8 cellular contexts compared by ENCODE assay signal in genomic region chr11:59615132-59615636, GRCh38. TPM values are rescaled to one million over a fixed set of nuclear protein-coding genes. Genes with fewer than 3 reads are reported as not detected.
DNase-seq lines count a peak whose midpoint lies in the region; ATAC-seq and TF ChIP-seq lines count a peak whose summit lies in the region.

No MANE protein-coding gene starts in this region.

- ATAC-seq in HG02852 (IDR thresholded peaks at IDR 0.05; ENCODE audit: unreplicated experiment) (peak; percentile 11), GM21786 (IDR thresholded peaks at IDR 0.05; ENCODE audit: unreplicated experiment) (no peak)

- peak overlapping the region; percentile 72 for H3K27ac Mint-ChIP-seq in nephron progenitor cell
- H3K27ac Mint-ChIP-seq in stimulated activated naive CD8-positive, alpha-beta T cell treated with anti-CD3 and anti-CD28 coated beads, Interleukin-15, Interleukin-2, amounts not matched to agents 100 ng/mL and 50 ng/mL, for 24 hours: peak overlapping the region; percentile 96

- WGBS in esophagus squamous epithelium, 2 donors: 0% methylated on average over 1 to 6 of the region's 51 CpGs

- H3K4me1 ChIP-seq in esophagus squamous epithelium: peaks cover 25 to 55% (median 36%) of the 10 kb centered on the region in 3 donors

- TF ChIP-seq POLR2A in esophagus squamous epithelium (IDR thresholded peaks at IDR 0.05): no peak

- peak overlapping the region; percentile 95 for H3K4me3 Mint-ChIP-seq in nephron progenitor cell
- H3K4me3 Mint-ChIP-seq in stimulated activated naive CD8-positive, alpha-beta T cell treated with anti-CD3 and anti-CD28 coated beads, Interleukin-15, Interleukin-2, amounts not matched to agents 100 ng/mL and 50 ng/mL, for 24 hours: peak overlapping the region; percentile 95

- H3K9me3 Mint-ChIP-seq in nephron progenitor cell: no peaks in the 10 kb centered on the region
- no peaks in the 10 kb centered on the region for H3K9me3 Mint-ChIP-seq in stimulated activated naive CD8-positive, alpha-beta T cell treated with anti-CD3 and anti-CD28 coated beads, Interleukin-15, Interleukin-2, amounts not matched to agents 100 ng/mL and 50 ng/mL, for 24 hours

- in situ Hi-C loops in GM13977 (cut with MboI; ENCODE audit: low pct_unique_long_range_greater_than_20kb, low sequenced_read_pairs, unreplicated experiment): no loop called here

- H3K27ac ChIP-seq in esophagus squamous epithelium: peak overlapping the region; percentile 90 to 98 (median 98)

- DNase-seq in GM13977 (ENCODE audit: low spot score): peak; percentile 50
- DNase-seq in NCI-H226: peak; percentile 34
- DNase-seq in activated T-cell treated with anti-CD3 and anti-CD28 coated beads for 48 hours (ENCODE audit: low read depth): peak; percentile 41
- peak; percentile 36 for DNase-seq in esophagus squamous epithelium (lab: John Stamatoyannopoulos, UW)
- no peak for DNase-seq in nephron progenitor cell

- peaks cover 37% of the 10 kb centered on the region for H3K4me1 Mint-ChIP-seq in nephron progenitor cell
- peaks cover 66% of the 10 kb centered on the region for H3K4me1 Mint-ChIP-seq in stimulated activated naive CD8-positive, alpha-beta T cell treated with anti-CD3 and anti-CD28 coated beads, Interleukin-15, Interleukin-2, amounts not matched to agents 100 ng/mL and 50 ng/mL, for 24 hours (ENCODE audit: low read depth)

- H3K4me3 ChIP-seq in esophagus squamous epithelium: peak overlapping the region; percentile 74 to 86 (median 80)

- H3K27me3 Mint-ChIP-seq in nephron progenitor cell (ENCODE audit: low read depth, poor library complexity): peaks cover 5% of the 10 kb centered on the region
- no peaks in the 10 kb centered on the region for H3K27me3 Mint-ChIP-seq in stimulated activated naive CD8-positive, alpha-beta T cell treated with anti-CD3 and anti-CD28 coated beads, Interleukin-15, Interleukin-2, amounts not matched to agents 100 ng/mL and 50 ng/mL, for 24 hours

- H3K9me3 ChIP-seq in esophagus squamous epithelium: no peaks in the 10 kb centered on the region

- intact Hi-C loops in esophagus squamous epithelium (cut with DNase I): no loop called here

- TF ChIP-seq CTCF in GM13977 (IDR thresholded peaks at IDR 0.05; ENCODE audit: extremely low read depth, insufficient read depth, missing control alignments) (no peak), esophagus squamous epithelium (IDR thresholded peaks at IDR 0.05) (peak in 1 of 6 experiments; percentile 26), nephron progenitor cell (IDR thresholded peaks at IDR 0.05) (no peak)

- H3K36me3 ChIP-seq in esophagus squamous epithelium: peaks cover 2 to 6% (median 4%) of the 10 kb centered on the region in 3 donors

- no peaks in the 10 kb centered on the region for H3K36me3 Mint-ChIP-seq in nephron progenitor cell (ENCODE audit: low read depth)
- H3K36me3 Mint-ChIP-seq in stimulated activated naive CD8-positive, alpha-beta T cell treated with anti-CD3 and anti-CD28 coated beads, Interleukin-15, Interleukin-2, amounts not matched to agents 100 ng/mL and 50 ng/mL, for 24 hours (ENCODE audit: low read depth): peaks cover 25% of the 10 kb centered on the region

- H3K27me3 ChIP-seq in esophagus squamous epithelium: no peaks in the 10 kb centered on the region

RNA-seq across cellular contexts. Expression of gene OSBP, which starts 0.4 kb away (rescaled TPM):
- 10 to 100 TPM; 19.4 to 28.8 (median 23.3) TPM for total RNA-seq in esophagus squamous epithelium

RNA-seq across cellular contexts. Expression of gene PATL1, which starts 53.7 kb away (rescaled TPM):
- total RNA-seq in esophagus squamous epithelium: 10 to 100 TPM; 11.2 to 17.9 (median 15.3) TPM
